1 cellular context compared by ENCODE assay signal in the genomic region with DNA sequence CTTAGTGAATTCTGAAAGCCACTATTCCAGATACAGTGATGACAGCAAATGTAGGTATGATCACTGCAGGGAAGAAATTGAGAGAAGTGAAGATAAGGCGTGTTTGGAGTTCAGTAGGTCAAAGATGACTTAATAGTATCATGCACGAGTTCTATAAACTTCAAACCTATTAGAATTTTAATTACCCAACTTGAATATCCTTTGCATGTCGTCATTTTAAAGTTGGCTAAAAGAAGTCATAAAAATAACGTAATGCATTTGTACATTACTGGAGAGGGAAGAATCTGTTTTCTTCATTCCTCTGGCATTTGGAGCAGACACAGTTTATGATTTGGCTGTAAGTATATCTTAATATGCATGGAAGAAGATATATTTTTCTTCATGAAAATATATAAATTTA.
TF ChIP-seq lines count a peak whose summit lies in the region.

No MANE protein-coding gene starts in this region.

TF ChIP-seq in A549, 52 proteins besides CTCF, POLR2A, EP300 and RAD21 (continued from another document):
- TF ChIP-seq, protein P1, sequence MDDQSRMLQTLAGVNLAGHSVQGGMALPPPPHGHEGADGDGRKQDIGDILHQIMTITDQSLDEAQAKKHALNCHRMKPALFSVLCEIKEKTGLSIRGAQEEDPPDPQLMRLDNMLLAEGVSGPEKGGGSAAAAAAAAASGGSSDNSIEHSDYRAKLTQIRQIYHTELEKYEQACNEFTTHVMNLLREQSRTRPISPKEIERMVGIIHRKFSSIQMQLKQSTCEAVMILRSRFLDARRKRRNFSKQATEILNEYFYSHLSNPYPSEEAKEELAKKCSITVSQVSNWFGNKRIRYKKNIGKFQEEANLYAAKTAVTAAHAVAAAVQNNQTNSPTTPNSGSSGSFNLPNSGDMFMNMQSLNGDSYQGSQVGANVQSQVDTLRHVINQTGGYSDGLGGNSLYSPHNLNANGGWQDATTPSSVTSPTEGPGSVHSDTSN (IDR thresholded peaks at IDR 0.05) = no peak
- TF ChIP-seq HOXB13 (CRISPR knock-in tag; IDR thresholded peaks at IDR 0.05; ENCODE audit: low read depth) = no peak
- no peak for TF ChIP-seq HOXB5 (CRISPR knock-in tag; IDR thresholded peaks at IDR 0.05)
- TF ChIP-seq, protein P2, sequence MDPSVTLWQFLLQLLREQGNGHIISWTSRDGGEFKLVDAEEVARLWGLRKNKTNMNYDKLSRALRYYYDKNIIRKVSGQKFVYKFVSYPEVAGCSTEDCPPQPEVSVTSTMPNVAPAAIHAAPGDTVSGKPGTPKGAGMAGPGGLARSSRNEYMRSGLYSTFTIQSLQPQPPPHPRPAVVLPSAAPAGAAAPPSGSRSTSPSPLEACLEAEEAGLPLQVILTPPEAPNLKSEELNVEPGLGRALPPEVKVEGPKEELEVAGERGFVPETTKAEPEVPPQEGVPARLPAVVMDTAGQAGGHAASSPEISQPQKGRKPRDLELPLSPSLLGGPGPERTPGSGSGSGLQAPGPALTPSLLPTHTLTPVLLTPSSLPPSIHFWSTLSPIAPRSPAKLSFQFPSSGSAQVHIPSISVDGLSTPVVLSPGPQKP (IDR thresholded peaks at IDR 0.05; ENCODE audit: low read depth, low read length) = no peak
- no peak for TF ChIP-seq ZFP36 (IDR thresholded peaks at IDR 0.05; ENCODE audit: borderline replicate concordance, partially characterized antibody)
TF ChIP-seq in A549: peak in this region for 0.
